ENCODE assay signal across 24 cellular contexts in genomic region chr14:21654215-21654614, GRCh38. TPM values are rescaled to one million over a fixed set of nuclear protein-coding genes. Genes with fewer than 3 reads are reported as not detected.
DNase-seq lines count a peak whose midpoint lies in the region; FAIRE-seq and TF ChIP-seq lines count a peak whose summit lies in the region.
"Had no signal": no experiment of that assay in that cellular context is flagged by ENCODE, and none has a peak within 500 bp of the region (broad histone marks: within the 10 kb centered on the region; RNA-seq: fewer than 3 reads in every experiment).

No MANE protein-coding gene starts in this region.

- H2AFZ ChIP-seq in trophoblast cell (ENCODE audit: insufficient read depth, low read length, poor library complexity): no peak overlapping the region

- H3K79me1 ChIP-seq in trophoblast cell (ENCODE audit: low read length): no peaks in the 10 kb centered on the region

- H3K4me3 ChIP-seq in HEK293 (ENCODE audit: low read depth, low read length) (no peak overlapping the region), bronchial epithelial cell (ENCODE audit: low read depth, low read length) (no peak overlapping the region), trophoblast cell (ENCODE audit: low read depth, low read length) (peak overlapping the region; percentile 47), tibial artery (no peak overlapping the region)
- H3K4me3 ChIP-seq: BLaER1 treated with 17β-estradiol and CSF1 and Interleukin-3, amounts not matched to agents 10 nM and 100 nM; GM12878; HAP-1 had no signal

- H3K23ac ChIP-seq in trophoblast cell (ENCODE audit: low read length): peak overlapping the region; percentile 82

- no peaks in the 10 kb centered on the region for H3K36me3 Mint-ChIP-seq in type B pancreatic cell
- H3K36me3 Mint-ChIP-seq: CD14-positive monocyte; CD8-positive, alpha-beta memory T cell had no signal

- no peak overlapping the region for H2AK5ac ChIP-seq in trophoblast cell (ENCODE audit: low read length)

- H3K79me2 ChIP-seq in trophoblast cell (ENCODE audit: control insufficient read depth, insufficient read depth, low read length, poor library complexity): no peaks in the 10 kb centered on the region

- no peak overlapping the region for H2BK120ac ChIP-seq in trophoblast cell (ENCODE audit: insufficient read depth, low read length, poor library complexity)

- no peak overlapping the region for H2BK5ac ChIP-seq in trophoblast cell (ENCODE audit: low read depth, low read length, poor library complexity)

- H4K8ac ChIP-seq in trophoblast cell (ENCODE audit: low read depth, low read length): no peak overlapping the region

- H3K9me3 Mint-ChIP-seq in type B pancreatic cell: no peaks in the 10 kb centered on the region
- H3K9me3 Mint-ChIP-seq: CD4-positive, alpha-beta T cell; CD8-positive, alpha-beta memory T cell had no signal

- no peak for TF ChIP-seq CTCF in HEK293 (tag by site-specific recombination; IDR thresholded peaks at IDR 0.05)
- TF ChIP-seq CTCF in bronchial epithelial cell (IDR thresholded peaks at IDR 0.05; ENCODE audit: insufficient read depth, low read length, severe bottlenecking): no peak
- no peak for TF ChIP-seq CTCF in type B pancreatic cell (conservative IDR thresholded peaks at IDR 0.05)
- no peak for TF ChIP-seq CTCF in tibial artery (IDR thresholded peaks at IDR 0.05)

- FAIRE-seq in bronchial epithelial cell (lab: Jason Lieb, UNC): peak; percentile 66
- FAIRE-seq: D721Med, GM12878, GM19239, H54 had no signal

- H3K4me1 Mint-ChIP-seq in type B pancreatic cell (ENCODE audit: unreplicated experiment): no peaks in the 10 kb centered on the region
- H3K4me1 Mint-ChIP-seq: CD14-positive monocyte; CD8-positive, alpha-beta memory T cell had no signal

- H3K4ac ChIP-seq in trophoblast cell (ENCODE audit: low read depth, low read length): no peak overlapping the region

- POLR2A ChIA-PET in HEK293 (lab: Yijun Ruan, JAX): no interaction called here

- CTCF ChIA-PET in HEK293 (lab: Yijun Ruan, JAX): no interaction called here

- no peaks in the 10 kb centered on the region for H3K36me3 ChIP-seq in HEK293 (ENCODE audit: control insufficient read depth in 2 of 2, insufficient read depth in 1 of 2, low read length in 2 of 2)
- H3K36me3 ChIP-seq in bronchial epithelial cell (ENCODE audit: control insufficient read depth, insufficient read depth, low read length): no peaks in the 10 kb centered on the region
- H3K36me3 ChIP-seq in trophoblast cell (ENCODE audit: control insufficient read depth in 1 of 2, insufficient read depth in 2 of 2, low read length in 2 of 2): no peaks in the 10 kb centered on the region
- no peaks in the 10 kb centered on the region for H3K36me3 ChIP-seq in tibial artery
- H3K36me3 ChIP-seq: BE2C; BLaER1 treated with 17β-estradiol and CSF1 and Interleukin-3, amounts not matched to agents 10 nM and 100 nM; HAP-1 had no signal

- no peak overlapping the region for H3K9ac ChIP-seq in trophoblast cell (ENCODE audit: low read length)
- H3K9ac ChIP-seq: BLaER1 treated with 17β-estradiol and CSF1 and Interleukin-3, amounts not matched to agents 10 nM and 100 nM had no signal

- no peak overlapping the region for H3K18ac ChIP-seq in trophoblast cell (ENCODE audit: low read length)

- no peaks in the 10 kb centered on the region for H3K27me3 ChIP-seq in bronchial epithelial cell (ENCODE audit: control insufficient read depth, insufficient read depth, low read length)
- no peaks in the 10 kb centered on the region for H3K27me3 ChIP-seq in trophoblast cell (ENCODE audit: insufficient read depth, low read length)
- no peaks in the 10 kb centered on the region for H3K27me3 ChIP-seq in tibial artery
- H3K27me3 ChIP-seq: BLaER1 treated with 17β-estradiol and CSF1 and Interleukin-3, amounts not matched to agents 10 nM and 100 nM had no signal

- no CpG with 5 or more reads among the region's 5 CpGs for WGBS in trophoblast cell (ENCODE audit: extremely low coverage, insufficient coverage, insufficient read length)

- no peak overlapping the region for H3K14ac ChIP-seq in trophoblast cell (ENCODE audit: low read length)

- no peaks in the 10 kb centered on the region for H3K4me1 ChIP-seq in HEK293 (ENCODE audit: control insufficient read depth, insufficient read depth, low read length)
- H3K4me1 ChIP-seq in trophoblast cell (ENCODE audit: control insufficient read depth in 1 of 2, insufficient read depth in 2 of 2, low read length in 2 of 2): no peaks in the 10 kb centered on the region
- no peaks in the 10 kb centered on the region for H3K4me1 ChIP-seq in tibial artery
- H3K4me1 ChIP-seq: BE2C, HAP-1 had no signal

- no peak overlapping the region for H4K12ac ChIP-seq in trophoblast cell (ENCODE audit: low read depth, low read length)

- no peak overlapping the region for H3K27ac Mint-ChIP-seq in type B pancreatic cell
- H3K27ac Mint-ChIP-seq: CD14-positive monocyte; CD4-positive, alpha-beta T cell; CD8-positive, alpha-beta memory T cell had no signal

- no peak overlapping the region for H4K91ac ChIP-seq in trophoblast cell (ENCODE audit: low read depth, low read length)

- no peak overlapping the region for H3K4me3 Mint-ChIP-seq in type B pancreatic cell
- H3K4me3 Mint-ChIP-seq: CD14-positive monocyte; CD4-positive, alpha-beta T cell; CD8-positive, alpha-beta memory T cell had no signal

- no peak overlapping the region for H3K27ac ChIP-seq in HEK293 (ENCODE audit: extremely low read depth, low read depth, low read length)
- H3K27ac ChIP-seq in trophoblast cell (ENCODE audit: low read depth, low read length): no peak overlapping the region
- H3K27ac ChIP-seq in caudate nucleus (ENCODE audit: low read depth, low read length): no peak overlapping the region
- H3K27ac ChIP-seq in tibial artery: no peak overlapping the region
- H3K27ac ChIP-seq: BLaER1 treated with 17β-estradiol and CSF1 and Interleukin-3, amounts not matched to agents 10 nM and 100 nM had no signal

- peaks cover 9% of the 10 kb centered on the region for H3K27me3 Mint-ChIP-seq in type B pancreatic cell

- no peaks in the 10 kb centered on the region for H3K9me3 ChIP-seq in HEK293 (ENCODE audit: control insufficient read depth, insufficient read depth, low read depth, low read length)
- no peaks in the 10 kb centered on the region for H3K9me3 ChIP-seq in trophoblast cell (ENCODE audit: insufficient read depth, low read depth, low read length)
- H3K9me3 ChIP-seq in tibial artery: no peaks in the 10 kb centered on the region
- H3K9me3 ChIP-seq: BE2C; BLaER1 treated with 17β-estradiol and CSF1 and Interleukin-3, amounts not matched to agents 10 nM and 100 nM; HAP-1 had no signal

- intact Hi-C loops in tibial artery (cut with DNase I; ENCODE audit: low total_unique reads): no loop called here

- DNase-seq in bronchial epithelial cell (ENCODE audit: low read depth) (no peak), trophoblast cell (no peak), type B pancreatic cell (ENCODE audit: extremely low spot score, unreplicated experiment) (no peak), caudate nucleus (lab: John Stamatoyannopoulos, UW) (no peak), tibial artery (no peak)
- DNase-seq: AML-193; BE2C; CD4-positive, alpha-beta T cell; CD8-positive, alpha-beta memory T cell; DMS 273 treated with DMSO at 0.1 percent for 48 hours; DMS79; EL; GDM1; GOT3 had no signal

- H2BK12ac ChIP-seq in trophoblast cell (ENCODE audit: low read length): no peak overlapping the region

- no peak overlapping the region for H3K4me2 ChIP-seq in trophoblast cell (ENCODE audit: low read length)
- H3K4me2 ChIP-seq: BLaER1 treated with 17β-estradiol and CSF1 and Interleukin-3, amounts not matched to agents 10 nM and 100 nM had no signal

TF ChIP-seq in HEK293, 187 proteins besides CTCF, POLR2A, EP300 and RAD21:
- TF ChIP-seq ZSCAN4 (tag by site-specific recombination; IDR thresholded peaks at IDR 0.05) (peak; percentile 99), GLIS1 (tag by site-specific recombination; IDR thresholded peaks at IDR 0.05) (no peak)

RNA-seq across cellular contexts. Expression of gene OR4E2, which starts 0.6 kb away (rescaled TPM):
- total RNA-seq in bronchial epithelial cell (not detected in 2 replicates), type B pancreatic cell (ENCODE audit: low replicate concordance) (not detected in 2 replicates)
- not detected in 2 replicates for polyA plus RNA-seq in trophoblast cell (2013)
- total RNA-seq: A172; CD4-positive, alpha-beta T cell; CD8-positive, alpha-beta memory T cell; GM12878 had no signal
- polyA plus RNA-seq: AG04450; CD14-positive monocyte; CD8-positive, alpha-beta memory T cell; GM12878 had no signal

RNA-seq across cellular contexts. Expression of gene OR4E1, which starts 19.4 kb away (rescaled TPM):
- total RNA-seq in bronchial epithelial cell (under 0.01 TPM in 1 of 2 replicates, not detected in the other), type B pancreatic cell (ENCODE audit: low replicate concordance) (not detected in 2 replicates)
- polyA plus RNA-seq in trophoblast cell (2013): not detected in 2 replicates
- total RNA-seq: A172; CD4-positive, alpha-beta T cell; CD8-positive, alpha-beta memory T cell; GM12878 had no signal
- polyA plus RNA-seq: AG04450; CD14-positive monocyte; CD8-positive, alpha-beta memory T cell; GM12878 had no signal

RNA-seq across cellular contexts. Expression of gene OR10G2, which starts 19.5 kb away (rescaled TPM):
- total RNA-seq in bronchial epithelial cell (not detected in 2 replicates), type B pancreatic cell (ENCODE audit: low replicate concordance) (not detected in 2 replicates)
- polyA plus RNA-seq in trophoblast cell (2013): not detected in 2 replicates
- total RNA-seq: A172; CD4-positive, alpha-beta T cell; CD8-positive, alpha-beta memory T cell; GM12878 had no signal
- polyA plus RNA-seq: AG04450, CD14-positive monocyte, GM12878 had no signal
